ENCODE assay signal across 16 cellular contexts in the genomic region with DNA sequence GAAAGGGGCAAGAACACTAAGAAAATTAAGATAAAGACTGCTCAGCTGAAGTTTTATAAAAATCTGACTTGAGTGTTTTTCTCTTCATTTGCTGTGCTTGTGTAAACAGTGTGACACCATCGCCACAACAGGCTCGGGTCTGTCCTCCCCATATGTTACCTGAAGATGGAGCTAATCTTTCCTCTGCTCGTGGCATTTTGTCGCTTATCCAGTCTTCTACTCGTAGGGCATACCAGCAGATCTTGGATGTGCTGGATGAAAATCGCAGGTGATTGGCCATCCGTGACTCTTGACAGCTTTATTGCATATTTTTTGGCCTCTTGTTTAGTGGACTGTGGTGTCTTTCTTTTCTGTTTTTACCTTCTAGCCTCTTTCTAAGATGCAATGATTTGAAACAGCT. TPM values are rescaled to one million over a fixed set of nuclear protein-coding genes. Genes with fewer than 3 reads are reported as not detected.
DNase-seq lines count a peak whose midpoint lies in the region; TF ChIP-seq lines count a peak whose summit lies in the region.
"Had no signal": no experiment of that assay in that cellular context is flagged by ENCODE, and none has a peak within 500 bp of the region (broad histone marks: within the 10 kb centered on the region; RNA-seq: fewer than 3 reads in every experiment).

No MANE protein-coding gene starts in this region.

- H2AFZ ChIP-seq in Loucy (ENCODE audit: low read length), result no peak overlapping the region

- H3K9me3 ChIP-seq in Loucy (ENCODE audit: insufficient read depth, low read depth, low read length) (no peaks in the 10 kb centered on the region), MG63 (no peaks in the 10 kb centered on the region)

- CTCF ChIA-PET in activated CD4-positive, alpha-beta memory T cell treated with anti-CD3 and anti-CD28 coated beads for 36 hours (lab: Charles Lee), result interaction anchor here (0.6 kb wide), 1 partner anchor 1926 kb away, joined by 3 read pairs; no protein-coding TSS in a partner anchor

- POLR2A ChIA-PET in activated CD4-positive, alpha-beta memory T cell treated with anti-CD3 and anti-CD28 coated beads for 36 hours (lab: Charles Lee), result interaction anchor here (0.5 kb wide), 1 partner anchor 412 kb away, joined by 3 read pairs; no protein-coding TSS in a partner anchor

- H4K20me1 ChIP-seq in Loucy (ENCODE audit: insufficient read depth, low read length, poor library complexity, severe bottlenecking), result no peaks in the 10 kb centered on the region

- peaks cover 19% of the 10 kb centered on the region for H3K4me1 ChIP-seq in Loucy (ENCODE audit: insufficient read depth, low read length, poor library complexity, severe bottlenecking)

- peak overlapping the region; percentile 81 for H3K27ac Mint-ChIP-seq in nephron progenitor cell
- H3K27ac Mint-ChIP-seq in activated CD4-positive, alpha-beta memory T cell treated with anti-CD3 and anti-CD28 coated beads for 36 hours, result no peak overlapping the region

- no peaks in the 10 kb centered on the region for H3F3A ChIP-seq in Loucy (ENCODE audit: low read depth)

- H3K27me3 Mint-ChIP-seq in nephron progenitor cell (ENCODE audit: low read depth, poor library complexity), result no peaks in the 10 kb centered on the region
- H3K27me3 Mint-ChIP-seq in activated CD4-positive, alpha-beta memory T cell treated with anti-CD3 and anti-CD28 coated beads for 36 hours, result no peaks in the 10 kb centered on the region

- H3K4me2 ChIP-seq in Loucy (ENCODE audit: low read depth, low read length, poor library complexity, severe bottlenecking), result no peak overlapping the region

- intact Hi-C loops in activated CD4-positive, alpha-beta memory T cell treated with anti-CD3 and anti-CD28 coated beads for 36 hours (cut with micrococcal nuclease), result no loop called here

- no peak overlapping the region for H3K9ac ChIP-seq in Loucy (ENCODE audit: low read depth, low read length, poor library complexity, severe bottlenecking)

- H3K36me3 Mint-ChIP-seq in nephron progenitor cell (ENCODE audit: low read depth), result peaks cover 19% of the 10 kb centered on the region
- peaks cover 19% of the 10 kb centered on the region for H3K36me3 Mint-ChIP-seq in activated CD4-positive, alpha-beta memory T cell treated with anti-CD3 and anti-CD28 coated beads for 36 hours

- no peaks in the 10 kb centered on the region for H3K9me3 Mint-ChIP-seq in nephron progenitor cell
- no peaks in the 10 kb centered on the region for H3K9me3 Mint-ChIP-seq in activated CD4-positive, alpha-beta memory T cell treated with anti-CD3 and anti-CD28 coated beads for 36 hours

- TF ChIP-seq CTCF in Loucy (conservative IDR thresholded peaks at IDR 0.05; ENCODE audit: low read length), result peak; percentile 19
- peak; percentile 30 for TF ChIP-seq CTCF in epithelial cell of proximal tubule (conservative IDR thresholded peaks at IDR 0.05; ENCODE audit: low read depth, low read length)
- no peak for TF ChIP-seq CTCF in nephron progenitor cell (IDR thresholded peaks at IDR 0.05)

- no peaks in the 10 kb centered on the region for H3K27me3 ChIP-seq in Loucy (ENCODE audit: insufficient read depth, low read length, poor library complexity, severe bottlenecking)
- no peaks in the 10 kb centered on the region for H3K27me3 ChIP-seq in MG63

- no peak overlapping the region for H3K4me3 Mint-ChIP-seq in nephron progenitor cell
- no peak overlapping the region for H3K4me3 Mint-ChIP-seq in activated CD4-positive, alpha-beta memory T cell treated with anti-CD3 and anti-CD28 coated beads for 36 hours

- no peaks in the 10 kb centered on the region for H3K9me2 ChIP-seq in Loucy (replicated peaks; ENCODE audit: low read depth, low read length)

- DNase-seq in DMS53 (lab: John Stamatoyannopoulos, UW) (peak; percentile 29), DMS53 treated with DMSO at 0.1 percent for 48 hours (lab: John Stamatoyannopoulos, UW; ENCODE audit: unreplicated experiment) (no peak), epithelial cell of proximal tubule (ENCODE audit: low read depth) (no peak), nephron progenitor cell (peak; percentile 22), MG63 (no peak), H4 (ENCODE audit: low spot score) (no peak)
- DNase-seq in activated CD4-positive, alpha-beta memory T cell treated with anti-CD3 and anti-CD28 coated beads for 36 hours, result no peak
- DNase-seq: 8988T, C1 segment of cervical spinal cord, NCI-H1436 treated with DMSO at 0.1 percent for 48 hours, NCI-H2081 treated with DMSO at 0.1 percent for 48 hours, NCI-H2227 treated with DMSO at 0.1 percent for 48 hours, NCI-H526 treated with DMSO at 0.1 percent for 48 hours had no signal

- H3K4me3 ChIP-seq in Loucy (ENCODE audit: low read length, poor library complexity, severe bottlenecking) (no peak overlapping the region), epithelial cell of proximal tubule (ENCODE audit: low read depth, low read length) (no peak overlapping the region), MG63 (no peak overlapping the region)
- H3K4me3 ChIP-seq: SK-N-MC had no signal

- peaks cover 33% of the 10 kb centered on the region; the same call in 1 of the 2 replicates for H3K36me3 ChIP-seq in Loucy (ENCODE audit: insufficient read depth, low read length)
- peaks cover 80% of the 10 kb centered on the region for H3K36me3 ChIP-seq in MG63

- H3K79me2 ChIP-seq in Loucy (ENCODE audit: insufficient read depth, low read length), result no peaks in the 10 kb centered on the region

- peaks cover 13% of the 10 kb centered on the region for H3K4me1 Mint-ChIP-seq in nephron progenitor cell
- peaks cover 14% of the 10 kb centered on the region for H3K4me1 Mint-ChIP-seq in activated CD4-positive, alpha-beta memory T cell treated with anti-CD3 and anti-CD28 coated beads for 36 hours (ENCODE audit: low read depth)

RNA-seq across cellular contexts. Expression of gene MFF, which starts 22.1 kb away (rescaled TPM):
- 99.4 and 133 TPM in 2 replicates for total RNA-seq in epithelial cell of proximal tubule
- 209 and 256 TPM in 2 replicates for total RNA-seq in MG63 (2014; rRNA removed; shearing (Covaris generic); ENCODE audit: low replicate concordance)
- total RNA-seq in H4 (2014; rRNA removed; shearing (Covaris generic)), result 131 and 152 TPM in 2 replicates
- total RNA-seq in activated CD4-positive, alpha-beta memory T cell treated with anti-CD3 and anti-CD28 coated beads for 36 hours, result 10 to 100 TPM; 73.2 to 74.1 TPM

RNA-seq across cellular contexts. Expression of gene TM4SF20, which starts 32.0 kb away (rescaled TPM):
- not detected in 2 replicates for total RNA-seq in epithelial cell of proximal tubule
- not detected in 2 replicates for total RNA-seq in MG63 (2014; rRNA removed; shearing (Covaris generic); ENCODE audit: low replicate concordance)
- 0.04 TPM in 1 of 2 replicates, not detected in the other for total RNA-seq in H4 (2014; rRNA removed; shearing (Covaris generic))
- total RNA-seq in activated CD4-positive, alpha-beta memory T cell treated with anti-CD3 and anti-CD28 coated beads for 36 hours, result not detected
- total RNA-seq: LHCN-M2 had no signal

RNA-seq across cellular contexts. Expression of gene SCYGR1, which starts 40.6 kb away (rescaled TPM):
- total RNA-seq in epithelial cell of proximal tubule, result not detected in 2 replicates
- total RNA-seq in MG63 (2014; rRNA removed; shearing (Covaris generic); ENCODE audit: low replicate concordance), result not detected in 2 replicates
- not detected in 2 replicates for total RNA-seq in H4 (2014; rRNA removed; shearing (Covaris generic))
- total RNA-seq in activated CD4-positive, alpha-beta memory T cell treated with anti-CD3 and anti-CD28 coated beads for 36 hours, result not detected
- total RNA-seq: LHCN-M2 had no signal

Comparison
In these comparisons a context has a peak if more than half of its experiments do, and no peak if none do; other contexts are left out.
1. DNase-seq: peak in DMS53 (single experiment) and nephron progenitor cell (single experiment); none in DMS53 treated with DMSO at 0.1 percent for 48 hours (single experiment), epithelial cell of proximal tubule (single experiment), MG63 (single experiment), H4 (single experiment) and activated CD4-positive, alpha-beta memory T cell treated with anti-CD3 and anti-CD28 coated beads for 36 hours (single experiment).